Comparison of ENCODE assay signal across 23 cellular contexts in genomic region chr14:101583006-101583708, GRCh38. TPM values are rescaled to one million over a fixed set of nuclear protein-coding genes. Genes with fewer than 3 reads are reported as not detected.
"Had no signal": no experiment of that assay in that cellular context is flagged by ENCODE, and none has a peak within 500 bp of the region (broad histone marks: within the 10 kb centered on the region; RNA-seq: fewer than 3 reads in every experiment).

No MANE protein-coding gene starts in this region.

- H3K27ac ChIP-seq: epithelial cell of prostate, esophagus squamous epithelium, hepatocyte, pancreas, prostate gland, right lobe of liver, tibial artery, upper lobe of left lung, vagina had no signal

- H3K27ac Mint-ChIP-seq: dendritic cell treated with granulocyte-macrophage colony-stimulating factor and Interleukin-4, amounts not matched to agents 40 ng/mL and 50 ng/mL, for 4 days; effector memory CD8-positive, alpha-beta T cell; stimulated activated memory B cell treated with anti-CD40 and anti-IgM and Interleukin-4, amounts not matched to agents 10 μg/mL and 1 μg/mL and 100 μg/mL, for 72 hours; stimulated activated naive CD8-positive, alpha-beta T cell treated with anti-CD3 and anti-CD28 coated beads, Interleukin-15, Interleukin-2, amounts not matched to agents 100 ng/mL and 50 ng/mL, for 24 hours had no signal

- H3K9me3 Mint-ChIP-seq: dendritic cell treated with granulocyte-macrophage colony-stimulating factor and Interleukin-4, amounts not matched to agents 40 ng/mL and 50 ng/mL, for 4 days; effector memory CD8-positive, alpha-beta T cell; naive thymus-derived CD4-positive, alpha-beta T cell; stimulated activated memory B cell treated with anti-CD40 and anti-IgM and Interleukin-4, amounts not matched to agents 10 μg/mL and 1 μg/mL and 100 μg/mL, for 72 hours; stimulated activated naive CD8-positive, alpha-beta T cell treated with anti-CD3 and anti-CD28 coated beads, Interleukin-15, Interleukin-2, amounts not matched to agents 100 ng/mL and 50 ng/mL, for 24 hours had no signal

- H3K4me1 ChIP-seq: esophagus squamous epithelium, pancreas, prostate gland, right lobe of liver, vagina had no signal

- ATAC-seq: effector memory CD8-positive, alpha-beta T cell; naive thymus-derived CD4-positive, alpha-beta T cell; pancreas; right lobe of liver; stimulated activated memory B cell treated with anti-CD40 and anti-IgM and Interleukin-4, amounts not matched to agents 10 μg/mL and 1 μg/mL and 100 μg/mL, for 72 hours had no signal

- H3K36me3 ChIP-seq: esophagus squamous epithelium, pancreas, prostate gland, right lobe of liver, tibial artery, upper lobe of left lung, vagina had no signal

- H3K79me2 ChIP-seq: hepatocyte had no signal

- H3K4me3 ChIP-seq: hepatocyte, pancreas, prostate gland, right lobe of liver, tibial artery, upper lobe of left lung had no signal

- FAIRE-seq: colon, pancreas had no signal

- H3K36me3 Mint-ChIP-seq: naive thymus-derived CD4-positive, alpha-beta T cell; stimulated activated memory B cell treated with anti-CD40 and anti-IgM and Interleukin-4, amounts not matched to agents 10 μg/mL and 1 μg/mL and 100 μg/mL, for 72 hours had no signal

- DNase-seq: effector memory CD8-positive, alpha-beta T cell; esophagus squamous epithelium; foreskin fibroblast; kidney glomerular epithelial cell; mammary epithelial cell; naive thymus-derived CD4-positive, alpha-beta T cell; stimulated activated CD4-positive, alpha-beta T cell treated with anti-CD3 and anti-CD28 coated beads, Interleukin-15, amount 100 ng/mL, for 24 hours; stimulated activated CD4-positive, alpha-beta T cell treated with anti-CD3 and anti-CD28 coated beads, Interleukin-1b, Interleukin-23, amount 100 ng/mL, for 48 hours; stimulated activated CD4-positive, alpha-beta T cell treated with anti-CD3 and anti-CD28 coated beads, Interleukin-4, amount 100 ng/mL, for 24 hours had no signal

- H3K27me3 ChIP-seq: hepatocyte, pancreas, right lobe of liver, upper lobe of left lung, vagina had no signal

- H3K4me2 ChIP-seq: hepatocyte had no signal

- H3K9me3 ChIP-seq: esophagus squamous epithelium, pancreas, prostate gland, right lobe of liver, tibial artery, upper lobe of left lung, vagina had no signal

- H2AFZ ChIP-seq: hepatocyte had no signal

RNA-seq across cellular contexts. Expression of gene DIO3, which starts 21.9 kb away (rescaled TPM):
- total RNA-seq: mammary epithelial cell; mononuclear cell; naive thymus-derived CD4-positive, alpha-beta T cell; renal cortical epithelial cell had no signal
- polyA plus RNA-seq: mammary epithelial cell; naive thymus-derived CD4-positive, alpha-beta T cell had no signal
